ENCODE assay signal across 8 cellular contexts in genomic region chr2:101307503-101307902, GRCh38. TPM values are rescaled to one million over a fixed set of nuclear protein-coding genes. Genes with fewer than 3 reads are reported as not detected.
DNase-seq lines count a peak whose midpoint lies in the region; ATAC-seq lines count a peak whose summit lies in the region.

No MANE protein-coding gene starts in this region.

- peak overlapping the region; percentile 66 for H3K4me3 ChIP-seq in HUES48 (ENCODE audit: low read depth, low read length)
- H3K4me3 ChIP-seq in iPS-18c (ENCODE audit: insufficient read depth, low read depth, low read length): peak overlapping the region; percentile 83

- H3K9me3 ChIP-seq in HUES48 (ENCODE audit: control insufficient read depth, insufficient read depth, low read length) (no peaks in the 10 kb centered on the region), iPS-18c (ENCODE audit: control insufficient read depth, insufficient read depth, low read length) (no peaks in the 10 kb centered on the region)

- H3K9me3 Mint-ChIP-seq in activated T-helper 2 cell treated with anti-CD3 and anti-CD28 coated beads, Interferon-gamma antibody, Interleukin-2, Interleukin-4, amounts not matched to agents 10 μg/mL and 5 μg/mL and 100 μg/mL, durations not matched to agents 14 hours and 24 hours and 36 hours: no peaks in the 10 kb centered on the region

- peaks cover 34% of the 10 kb centered on the region for H3K36me3 Mint-ChIP-seq in activated T-helper 2 cell treated with anti-CD3 and anti-CD28 coated beads, Interferon-gamma antibody, Interleukin-2, Interleukin-4, amounts not matched to agents 10 μg/mL and 5 μg/mL and 100 μg/mL, durations not matched to agents 14 hours and 24 hours and 36 hours (ENCODE audit: low read depth)

- no peak overlapping the region for H3K27ac ChIP-seq in HUES48 (ENCODE audit: low read depth, low read length)

- peaks cover 10% of the 10 kb centered on the region; the same call in 1 of the 2 replicates for H3K36me3 ChIP-seq in HUES48 (ENCODE audit: control insufficient read depth, insufficient read depth, low read length)

- H3K27ac Mint-ChIP-seq in activated T-helper 2 cell treated with anti-CD3 and anti-CD28 coated beads, Interferon-gamma antibody, Interleukin-2, Interleukin-4, amounts not matched to agents 10 μg/mL and 5 μg/mL and 100 μg/mL, durations not matched to agents 14 hours and 24 hours and 36 hours: peak overlapping the region; percentile 97

- peak overlapping the region; percentile 91 for H3K4me3 Mint-ChIP-seq in activated T-helper 2 cell treated with anti-CD3 and anti-CD28 coated beads, Interferon-gamma antibody, Interleukin-2, Interleukin-4, amounts not matched to agents 10 μg/mL and 5 μg/mL and 100 μg/mL, durations not matched to agents 14 hours and 24 hours and 36 hours (ENCODE audit: low read depth)

- peaks cover 7% of the 10 kb centered on the region; the same call in 1 of the 2 replicates for H3K27me3 ChIP-seq in HUES48 (ENCODE audit: control insufficient read depth, insufficient read depth, low read length)

- intact Hi-C loops in activated T-helper 2 cell treated with anti-CD3 and anti-CD28 coated beads, Interferon-gamma antibody, Interleukin-2, Interleukin-4, amounts not matched to agents 10 μg/mL and 5 μg/mL and 100 μg/mL, durations not matched to agents 14 hours and 24 hours and 36 hours (cut with micrococcal nuclease): loop anchor here (1.0 to 10.0 kb wide), 7 partner anchors 21 to 723 kb away; partner anchors contain the start of genes CNOT11 and RPL31
- intact Hi-C loops in sciatic nerve (cut with DNase I): no loop called here

- no peak for DNase-seq in activated T-helper 2 cell treated with anti-CD3 and anti-CD28 coated beads, Interferon-gamma antibody, Interleukin-2, Interleukin-4, amounts not matched to agents 10 μg/mL and 5 μg/mL and 100 μg/mL, durations not matched to agents 14 hours and 24 hours and 36 hours (ENCODE audit: low spot score)
- DNase-seq in stimulated activated naive CD8-positive, alpha-beta T cell treated with anti-CD3 and anti-CD28 coated beads, Interleukin-15, Interleukin-2, amounts not matched to agents 100 U/mL and 50 U/mL, for 24 hours: peak; percentile 36
- DNase-seq in NCI-H69 (lab: John Stamatoyannopoulos, UW): no peak
- no peak for DNase-seq in cerebellar nuclear complex (lab: John Stamatoyannopoulos, UW)
- no peak for DNase-seq in sciatic nerve (ENCODE audit: low spot score)

- peaks cover 18% of the 10 kb centered on the region for H3K4me1 ChIP-seq in HUES48 (ENCODE audit: control insufficient read depth, insufficient read depth, low read length)

- H3K4me1 Mint-ChIP-seq in activated T-helper 2 cell treated with anti-CD3 and anti-CD28 coated beads, Interferon-gamma antibody, Interleukin-2, Interleukin-4, amounts not matched to agents 10 μg/mL and 5 μg/mL and 100 μg/mL, durations not matched to agents 14 hours and 24 hours and 36 hours (ENCODE audit: low read depth): peaks cover 65% of the 10 kb centered on the region

- peak; percentile 10 for ATAC-seq in stimulated activated naive CD8-positive, alpha-beta T cell treated with anti-CD3 and anti-CD28 coated beads, Interleukin-15, Interleukin-2, amounts not matched to agents 100 U/mL and 50 U/mL, for 24 hours
- ATAC-seq in HG03432 (IDR thresholded peaks at IDR 0.05; ENCODE audit: unreplicated experiment) (no peak), sciatic nerve (no peak)

- peak overlapping the region; percentile 45; the same call in 1 of the 2 replicates for H3K9ac ChIP-seq in HUES48 (ENCODE audit: low read depth, low read length)

- H3K27me3 Mint-ChIP-seq in activated T-helper 2 cell treated with anti-CD3 and anti-CD28 coated beads, Interferon-gamma antibody, Interleukin-2, Interleukin-4, amounts not matched to agents 10 μg/mL and 5 μg/mL and 100 μg/mL, durations not matched to agents 14 hours and 24 hours and 36 hours (ENCODE audit: low read depth): no peaks in the 10 kb centered on the region

RNA-seq across cellular contexts. Expression of gene RNF149, which starts 1.0 kb away (rescaled TPM):
- 50.4 and 54.9 TPM in 2 replicates for total RNA-seq in activated T-helper 2 cell treated with anti-CD3 and anti-CD28 coated beads, Interferon-gamma antibody, Interleukin-2, Interleukin-4, amounts not matched to agents 10 μg/mL and 5 μg/mL and 100 μg/mL, durations not matched to agents 14 hours and 24 hours and 36 hours
- total RNA-seq in sciatic nerve: 80.7 TPM

RNA-seq across cellular contexts. Expression of gene CNOT11, which starts 54.8 kb away (rescaled TPM):
- total RNA-seq in activated T-helper 2 cell treated with anti-CD3 and anti-CD28 coated beads, Interferon-gamma antibody, Interleukin-2, Interleukin-4, amounts not matched to agents 10 μg/mL and 5 μg/mL and 100 μg/mL, durations not matched to agents 14 hours and 24 hours and 36 hours: 64.0 and 77.6 TPM in 2 replicates
- 24.3 TPM for total RNA-seq in sciatic nerve
